ENCODE assay signal across 11 cellular contexts in the genomic region with DNA sequence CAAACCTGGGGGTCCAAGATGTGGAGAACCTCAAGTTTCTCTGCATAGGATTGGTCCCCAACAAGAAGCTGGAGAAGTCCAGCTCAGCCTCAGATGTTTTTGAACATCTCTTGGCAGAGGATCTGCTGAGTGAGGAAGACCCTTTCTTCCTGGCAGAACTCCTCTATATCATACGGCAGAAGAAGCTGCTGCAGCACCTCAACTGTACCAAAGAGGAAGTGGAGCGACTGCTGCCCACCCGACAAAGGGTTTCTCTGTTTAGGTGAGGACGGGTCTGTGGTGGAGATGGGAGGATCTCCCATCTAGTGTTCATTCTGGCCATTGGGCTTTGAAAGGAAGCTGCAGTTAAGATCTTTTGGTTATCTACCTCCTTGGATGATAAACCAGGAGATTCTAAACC. TPM values are rescaled to one million over a fixed set of nuclear protein-coding genes. Genes with fewer than 3 reads are reported as not detected.
DNase-seq lines count a peak whose midpoint lies in the region; ATAC-seq and TF ChIP-seq lines count a peak whose summit lies in the region.
"Had no signal": no experiment of that assay in that cellular context is flagged by ENCODE, and none has a peak within 500 bp of the region (broad histone marks: within the 10 kb centered on the region; RNA-seq: fewer than 3 reads in every experiment).

No MANE protein-coding gene starts in this region.

- intact Hi-C loops in activated CD8-positive, alpha-beta T cell treated with anti-CD3 and anti-CD28 coated beads for 36 hours (cut with micrococcal nuclease), result no loop called here
- intact Hi-C loops in lower lobe of right lung (cut with DNase I), result no loop called here

- ATAC-seq in activated CD8-positive, alpha-beta T cell treated with anti-CD3 and anti-CD28 coated beads for 36 hours, result no peak
- ATAC-seq in lower lobe of right lung (no peak), HG03025 (IDR thresholded peaks at IDR 0.05; ENCODE audit: low FRiP score, unreplicated experiment) (no peak)
- ATAC-seq: GM23338 had no signal

- H3K27me3 ChIP-seq in BLaER1 treated with 17β-estradiol and CSF1 and Interleukin-3, amounts not matched to agents 10 nM and 100 nM, result peaks cover 0 to 42% (median 29%) of the 10 kb centered on the region in 11 experiments; a peak in 20 of 22 replicates
- no peaks in the 10 kb centered on the region for H3K27me3 ChIP-seq in lower lobe of right lung (ENCODE audit: low read depth)

- H3K4me3 Mint-ChIP-seq in activated CD8-positive, alpha-beta T cell treated with anti-CD3 and anti-CD28 coated beads for 36 hours, result peak overlapping the region; percentile 98
- H3K4me3 Mint-ChIP-seq: GM23338 had no signal

- H3K4me3 ChIP-seq in BLaER1 treated with 17β-estradiol and CSF1 and Interleukin-3, amounts not matched to agents 10 nM and 100 nM, result peak overlapping the region in 7 of 10 experiments; percentile 36 to 73 (median 69); a peak in 5 of 20 replicates
- peak overlapping the region; percentile 60; the same call in 1 of the 2 replicates for H3K4me3 ChIP-seq in GM08714 (ENCODE audit: low read length)
- H3K4me3 ChIP-seq in lower lobe of right lung, result peak overlapping the region; percentile 61
- H3K4me3 ChIP-seq: GM23338 had no signal

- H3K4me1 ChIP-seq in BLaER1 treated with 17β-estradiol and CSF1 and Interleukin-3, amounts not matched to agents 10 nM and 100 nM, result peaks cover 32 to 55% (median 51%) of the 10 kb centered on the region in 10 experiments
- H3K4me1 ChIP-seq in lower lobe of right lung, result peaks cover 36% of the 10 kb centered on the region

- peaks cover 12 to 49% (median 37%) of the 10 kb centered on the region in 11 experiments; a peak in 21 of 22 replicates for H3K36me3 ChIP-seq in BLaER1 treated with 17β-estradiol and CSF1 and Interleukin-3, amounts not matched to agents 10 nM and 100 nM
- H3K36me3 ChIP-seq in lower lobe of right lung, result peaks cover 44% of the 10 kb centered on the region

- H3K9ac ChIP-seq in BLaER1 treated with 17β-estradiol and CSF1 and Interleukin-3, amounts not matched to agents 10 nM and 100 nM, result peak overlapping the region in 7 of 11 experiments; percentile 7 to 81 (median 42); a peak in 3 of 22 replicates

- H3K27ac Mint-ChIP-seq in activated CD8-positive, alpha-beta T cell treated with anti-CD3 and anti-CD28 coated beads for 36 hours, result peak overlapping the region; percentile 99
- H3K27ac Mint-ChIP-seq: GM23338 had no signal

- peak overlapping the region in 3 of 11 experiments; percentile 7 to 11 (median 10); a peak in 1 of 22 replicates for H3K27ac ChIP-seq in BLaER1 treated with 17β-estradiol and CSF1 and Interleukin-3, amounts not matched to agents 10 nM and 100 nM
- H3K27ac ChIP-seq in lower lobe of right lung, result no peak overlapping the region
- H3K27ac ChIP-seq: C4-2B had no signal

- peaks cover 2% of the 10 kb centered on the region for H3K9me3 Mint-ChIP-seq in activated CD8-positive, alpha-beta T cell treated with anti-CD3 and anti-CD28 coated beads for 36 hours
- H3K9me3 Mint-ChIP-seq: GM23338 had no signal

- TF ChIP-seq CTCF in activated CD8-positive, alpha-beta T cell treated with anti-CD3 and anti-CD28 coated beads for 36 hours (IDR thresholded peaks at IDR 0.05), result no peak
- no peak for TF ChIP-seq CTCF in lower lobe of right lung (IDR thresholded peaks at IDR 0.05)

- peaks cover 0 to 11% (median 0%) of the 10 kb centered on the region in 11 experiments; a peak in 2 of 22 replicates for H4K20me1 ChIP-seq in BLaER1 treated with 17β-estradiol and CSF1 and Interleukin-3, amounts not matched to agents 10 nM and 100 nM

- no peaks in the 10 kb centered on the region for H3K27me3 Mint-ChIP-seq in activated CD8-positive, alpha-beta T cell treated with anti-CD3 and anti-CD28 coated beads for 36 hours

- peaks cover 0 to 14% (median 8%) of the 10 kb centered on the region in 11 experiments; a peak in 12 of 22 replicates for H3K9me3 ChIP-seq in BLaER1 treated with 17β-estradiol and CSF1 and Interleukin-3, amounts not matched to agents 10 nM and 100 nM (replicated peaks in 1 of 11)
- H3K9me3 ChIP-seq in lower lobe of right lung, result no peaks in the 10 kb centered on the region

- POLR2A ChIA-PET in activated CD8-positive, alpha-beta T cell treated with anti-CD3 and anti-CD28 coated beads for 36 hours (lab: Charles Lee), result interaction anchor here (0.9 to 3.2 kb wide), 11 partner anchors 8 to 297 kb away, joined by 3 to 15 read pairs (median 3); partner anchors contain the start of genes CASP8, NIF3L1 and PPIL3

- H3K4me1 Mint-ChIP-seq in activated CD8-positive, alpha-beta T cell treated with anti-CD3 and anti-CD28 coated beads for 36 hours (ENCODE audit: low read depth), result peaks cover 52% of the 10 kb centered on the region

- peaks cover 46% of the 10 kb centered on the region for H3K36me3 Mint-ChIP-seq in activated CD8-positive, alpha-beta T cell treated with anti-CD3 and anti-CD28 coated beads for 36 hours (ENCODE audit: low read depth)

- DNase-seq in activated CD8-positive, alpha-beta T cell treated with anti-CD3 and anti-CD28 coated beads for 36 hours, result no peak
- DNase-seq in lower lobe of right lung (no peak), amniotic stem cell (lab: John Stamatoyannopoulos, UW) (no peak), T-helper 9 cell (no peak), NCI-H2107 treated with DMSO at 0.1 percent for 48 hours (lab: John Stamatoyannopoulos, UW; ENCODE audit: unreplicated experiment) (no peak)
- DNase-seq: NCI-H510A treated with DMSO at 0.1 percent for 48 hours had no signal

- CTCF ChIA-PET in activated CD8-positive, alpha-beta T cell treated with anti-CD3 and anti-CD28 coated beads for 36 hours (lab: Charles Lee), result interaction anchor here (0.7 to 1.8 kb wide), 11 partner anchors 8 to 607 kb away, joined by 3 to 46 read pairs (median 4); no protein-coding TSS in a partner anchor

- peak overlapping the region; percentile 64 to 97 (median 84) for H3K4me2 ChIP-seq in BLaER1 treated with 17β-estradiol and CSF1 and Interleukin-3, amounts not matched to agents 10 nM and 100 nM
- H3K4me2 ChIP-seq: GM23338 had no signal

RNA-seq across cellular contexts. Expression of gene CASP10, which starts 2.9 kb away (rescaled TPM):
- total RNA-seq in activated CD8-positive, alpha-beta T cell treated with anti-CD3 and anti-CD28 coated beads for 36 hours, result 10 to 100 TPM; 18.3 to 22.6 TPM
- 26.7 TPM for total RNA-seq in lower lobe of right lung
